ENCODE assay signal across 18 cellular contexts in genomic region chr19:1645299-1645698, GRCh38. TPM values are rescaled to one million over a fixed set of nuclear protein-coding genes. Genes with fewer than 3 reads are reported as not detected.
DNase-seq lines count a peak whose midpoint lies in the region; ATAC-seq and TF ChIP-seq lines count a peak whose summit lies in the region.
"Had no signal": no experiment of that assay in that cellular context is flagged by ENCODE, and none has a peak within 500 bp of the region (broad histone marks: within the 10 kb centered on the region; RNA-seq: fewer than 3 reads in every experiment).

No MANE protein-coding gene starts in this region.

- no peaks in the 10 kb centered on the region for H3K9me3 ChIP-seq in BLaER1
- no peaks in the 10 kb centered on the region for H3K9me3 ChIP-seq in breast epithelium
- H3K9me3 ChIP-seq: MG63, SJSA1 had no signal

- H4K20me1 ChIP-seq in BLaER1 (peaks cover 70% of the 10 kb centered on the region), GM23338 (replicated peaks; ENCODE audit: insufficient read depth) (peaks cover 24% of the 10 kb centered on the region)

- POLR2A ChIA-PET in WTC11 (lab: Charles Lee): no interaction called here

- no peaks in the 10 kb centered on the region for H3K9me2 ChIP-seq in GM23338 (ENCODE audit: insufficient read depth)

- H3K9ac ChIP-seq in BLaER1: peak overlapping the region; percentile 99

- H3K79me2 ChIP-seq in GM23338 (replicated peaks; ENCODE audit: insufficient read depth): peaks cover 80% of the 10 kb centered on the region

- intact Hi-C loops in breast epithelium (cut with DNase I; ENCODE audit: low total_unique reads): loop anchor here (5.0 kb wide), 1 partner anchor 982 kb away; no protein-coding TSS in a partner anchor

- H3K36me3 Mint-ChIP-seq in GM23338 (ENCODE audit: low read depth) (peaks cover 79% of the 10 kb centered on the region), WTC11 (peaks cover 47% of the 10 kb centered on the region), nephron progenitor cell (ENCODE audit: low read depth) (peaks cover 43% of the 10 kb centered on the region)

- no peak for TF ChIP-seq POLR2A in breast epithelium (IDR thresholded peaks at IDR 0.05)

- peaks cover 13% of the 10 kb centered on the region for H3K27me3 Mint-ChIP-seq in GM23338 (ENCODE audit: insufficient read depth, low read depth, poor library complexity)
- no peaks in the 10 kb centered on the region for H3K27me3 Mint-ChIP-seq in WTC11 (ENCODE audit: low read depth)
- no peaks in the 10 kb centered on the region for H3K27me3 Mint-ChIP-seq in nephron progenitor cell (ENCODE audit: low read depth, poor library complexity)
- H3K27me3 Mint-ChIP-seq: CD8-positive, alpha-beta memory T cell had no signal

- DNase-seq in GM23338 (ENCODE audit: low spot score) (no peak), WTC11 (ENCODE audit: low spot score) (no peak), nephron progenitor cell (no peak), kidney tubule cell (ENCODE audit: low spot score) (no peak), cerebellar nuclear complex (lab: John Stamatoyannopoulos, UW) (no peak), breast epithelium (ENCODE audit: low spot score in 2 of 2) (no peak)
- DNase-seq: ACHN; CD8-positive, alpha-beta memory T cell; DMS79; MG63; NCI-H1092 treated with DMSO at 0.1 percent for 48 hours; NCI-H2107; NCI-H226; NCI-H526 treated with DMSO at 0.1 percent for 48 hours; RPMI8226; SW 1271 had no signal

- peaks cover 10% of the 10 kb centered on the region; the same call in 2 of the 3 replicates for H3K4me1 Mint-ChIP-seq in GM23338
- peaks cover 6% of the 10 kb centered on the region for H3K4me1 Mint-ChIP-seq in WTC11
- peaks cover 29% of the 10 kb centered on the region for H3K4me1 Mint-ChIP-seq in nephron progenitor cell

- H3K4me3 Mint-ChIP-seq in GM23338 (no peak overlapping the region), WTC11 (no peak overlapping the region), nephron progenitor cell (no peak overlapping the region)
- H3K4me3 Mint-ChIP-seq: CD8-positive, alpha-beta memory T cell had no signal

- H3K9me3 Mint-ChIP-seq in GM23338: no peaks in the 10 kb centered on the region
- no peaks in the 10 kb centered on the region for H3K9me3 Mint-ChIP-seq in WTC11
- H3K9me3 Mint-ChIP-seq in nephron progenitor cell: no peaks in the 10 kb centered on the region
- H3K9me3 Mint-ChIP-seq: CD8-positive, alpha-beta memory T cell had no signal

- H3K27me3 ChIP-seq in BLaER1: no peaks in the 10 kb centered on the region
- H3K27me3 ChIP-seq in GM23338 (ENCODE audit: insufficient read depth): no peaks in the 10 kb centered on the region
- H3K27me3 ChIP-seq in breast epithelium: no peaks in the 10 kb centered on the region
- H3K27me3 ChIP-seq: MG63, SJSA1 had no signal

- H3K4me2 ChIP-seq in BLaER1 (peak overlapping the region; percentile 99), GM23338 (no peak overlapping the region)

- H3F3A ChIP-seq in GM23338 (replicated peaks; ENCODE audit: low read depth): peaks cover 10% of the 10 kb centered on the region; the same call in 1 of the 2 replicates

- peak overlapping the region; percentile 100 for H3K27ac ChIP-seq in BLaER1
- no peak overlapping the region for H3K27ac ChIP-seq in GM23338 (ENCODE audit: low read depth)
- H3K27ac ChIP-seq in breast epithelium: no peak overlapping the region
- H3K27ac ChIP-seq: SJSA1 had no signal

- ATAC-seq in GM23338: no peak
- no peak for ATAC-seq in WTC11

- H3K36me3 ChIP-seq in BLaER1: peaks cover 96% of the 10 kb centered on the region
- H3K36me3 ChIP-seq in GM23338 (ENCODE audit: insufficient read depth): peaks cover 20% of the 10 kb centered on the region; the same call in 1 of the 2 replicates
- H3K36me3 ChIP-seq in breast epithelium: no peaks in the 10 kb centered on the region

- no peak overlapping the region for H2AFZ ChIP-seq in GM23338

- TF ChIP-seq CTCF in GM23338 (conservative IDR thresholded peaks at IDR 0.05; ENCODE audit: low read depth in 2 of 2): no peak
- TF ChIP-seq CTCF in WTC11 (IDR thresholded peaks at IDR 0.05): no peak
- no peak for TF ChIP-seq CTCF in nephron progenitor cell (IDR thresholded peaks at IDR 0.05)
- no peak for TF ChIP-seq CTCF in breast epithelium (IDR thresholded peaks at IDR 0.05)

- CTCF ChIA-PET in WTC11 (lab: Charles Lee): no interaction called here

- peaks cover 89% of the 10 kb centered on the region for H3K4me1 ChIP-seq in BLaER1
- peaks cover 5% of the 10 kb centered on the region for H3K4me1 ChIP-seq in GM23338 (ENCODE audit: insufficient read depth)
- H3K4me1 ChIP-seq in breast epithelium: peaks cover 0 to under 1% of the 10 kb centered on the region in 2 donors
- H3K4me1 ChIP-seq: SJSA1 had no signal

- H3K27ac Mint-ChIP-seq in GM23338 (peak overlapping the region; percentile 85), WTC11 (peak overlapping the region; percentile 89), nephron progenitor cell (peak overlapping the region; percentile 80)

- H3K4me3 ChIP-seq in BLaER1 (peak overlapping the region; percentile 97), GM23338 (no peak overlapping the region), breast epithelium (no peak overlapping the region)
- H3K4me3 ChIP-seq: MG63, SJSA1 had no signal

TF ChIP-seq in GM23338, 12 proteins besides CTCF, POLR2A, EP300 and RAD21 (continues in another document):
- no peak for TF ChIP-seq REST (IDR thresholded peaks at IDR 0.05; ENCODE audit: unreplicated experiment)
- no peak for TF ChIP-seq STAT1 (IDR thresholded peaks at IDR 0.05; ENCODE audit: unreplicated experiment)

TF ChIP-seq in WTC11, 78 proteins besides CTCF, POLR2A, EP300 and RAD21 (continues in another document):
- TF ChIP-seq JAZF1 (CRISPR knock-in tag; IDR thresholded peaks at IDR 0.05) (no peak), NFATC4 (CRISPR knock-in tag; IDR thresholded peaks at IDR 0.05) (no peak), ZNF423 (CRISPR knock-in tag; IDR thresholded peaks at IDR 0.05) (no peak), ZNF532 (CRISPR knock-in tag; IDR thresholded peaks at IDR 0.05; ENCODE audit: borderline replicate concordance) (no peak), CREB1 (CRISPR knock-in tag; IDR thresholded peaks at IDR 0.05) (no peak)

RNA-seq across cellular contexts. Expression of gene TCF3, which starts 7.1 kb away (rescaled TPM):
- total RNA-seq in GM23338 (2014; rRNA removed; shearing (Covaris generic)): 250 and 383 TPM in 2 replicates
- 166 and 186 TPM in 2 replicates for polyA plus RNA-seq in GM23338 (2016; fragmentation: Nextera tagmentation; extraction: Ambion mirVana)
- 323 to 350 TPM (median 324 TPM) in 3 replicates for total RNA-seq in WTC11 (2021)
- 10 to 100 TPM; 38.6 to 45.3 (median 42.3) TPM for total RNA-seq in breast epithelium

RNA-seq across cellular contexts. Expression of gene UQCR11, which starts 40.0 kb away (rescaled TPM):
- 35.3 and 46.4 TPM in 2 replicates for total RNA-seq in GM23338 (2014; rRNA removed; shearing (Covaris generic))
- 413 and 414 TPM in 2 replicates for polyA plus RNA-seq in GM23338 (2016; fragmentation: Nextera tagmentation; extraction: Ambion mirVana)
- 195 to 198 TPM (median 196 TPM) in 3 replicates for total RNA-seq in WTC11 (2021)
- 100 to 1,000 TPM in 1 of 3 donors, 10 to 100 TPM in 2; 59.6 to 117 (median 63.4) TPM for total RNA-seq in breast epithelium

RNA-seq across cellular contexts. Expression of gene MBD3, which starts 52.6 kb away (rescaled TPM):
- 103 and 118 TPM in 2 replicates for total RNA-seq in GM23338 (2014; rRNA removed; shearing (Covaris generic))
- 27.6 and 28.5 TPM in 2 replicates for polyA plus RNA-seq in GM23338 (2016; fragmentation: Nextera tagmentation; extraction: Ambion mirVana)
- total RNA-seq in WTC11 (2021): 90.2 to 94.8 TPM (median 93.2 TPM) in 3 replicates
- 10 to 100 TPM; 51.8 to 71.3 (median 70.8) TPM for total RNA-seq in breast epithelium
